In genomic region chr12:104064031-104064841, GRCh38 we compare ENCODE assay signal across 8 cellular contexts. TPM values are rescaled to one million over a fixed set of nuclear protein-coding genes. Genes with fewer than 3 reads are reported as not detected.
DNase-seq lines count a peak whose midpoint lies in the region; ATAC-seq and TF ChIP-seq lines count a peak whose summit lies in the region.

Gene HCFC2 (plus strand): TSS chr12:104064531. CDS start chr12:104064561, 30 bp downstream.

- no peaks in the 10 kb centered on the region for H3K9me3 Mint-ChIP-seq in activated CD4-positive, alpha-beta T cell treated with anti-CD3 and anti-CD28 coated beads for 36 hours (ENCODE audit: low read depth)

- H3K4me1 ChIP-seq in colonic mucosa, result peaks cover 3% of the 10 kb centered on the region

- peak within 1 kb of the TSS; percentile 89 for H3K27ac Mint-ChIP-seq in activated CD4-positive, alpha-beta T cell treated with anti-CD3 and anti-CD28 coated beads for 36 hours

- TF ChIP-seq CTCF in colonic mucosa (IDR thresholded peaks at IDR 0.05), result no peak

- H3K9me3 ChIP-seq in colonic mucosa, result no peaks in the 10 kb centered on the region

- DNase-seq in AML-193 (lab: John Stamatoyannopoulos, UW) (peak; percentile 63 to 70), NCI-H446 treated with DMSO at 0.1 percent for 48 hours (lab: John Stamatoyannopoulos, UW) (peak; percentile 48), colonic mucosa (peak; percentile 94), left lobe of liver (ENCODE audit: low spot score) (peak; percentile 94)
- peak; percentile 95 for DNase-seq in activated CD4-positive, alpha-beta T cell treated with anti-CD3 and anti-CD28 coated beads for 36 hours
- DNase-seq in stimulated activated CD4-positive, alpha-beta T cell treated with anti-CD3 and anti-CD28 coated beads, Interleukin-2, amount 100 ng/mL, for 24 hours, result peak; percentile 92

- peaks cover 6% of the 10 kb centered on the region for H3K36me3 Mint-ChIP-seq in activated CD4-positive, alpha-beta T cell treated with anti-CD3 and anti-CD28 coated beads for 36 hours (ENCODE audit: low read depth)

- no peaks in the 10 kb centered on the region for H3K36me3 ChIP-seq in colonic mucosa

- H3K27me3 Mint-ChIP-seq in activated CD4-positive, alpha-beta T cell treated with anti-CD3 and anti-CD28 coated beads for 36 hours, result peaks cover 7% of the 10 kb centered on the region

- H3K4me3 ChIP-seq in colonic mucosa, result peak within 1 kb of the TSS; percentile 81

- peak within 1 kb of the TSS; percentile 86 for H3K27ac ChIP-seq in colonic mucosa

- H3K4me1 Mint-ChIP-seq in activated CD4-positive, alpha-beta T cell treated with anti-CD3 and anti-CD28 coated beads for 36 hours, result peaks cover 20% of the 10 kb centered on the region

- POLR2A ChIA-PET in activated CD4-positive, alpha-beta T cell treated with anti-CD3 and anti-CD28 coated beads for 36 hours (lab: Charles Lee), result interaction anchor here (0.7 to 2.2 kb wide), 6 partner anchors 11 to 223 kb away, joined by 3 to 10 read pairs (median 6); partner anchors contain the start of genes NFYB, NT5DC3 and TDG

- no peaks in the 10 kb centered on the region for H3K27me3 ChIP-seq in colonic mucosa

- intact Hi-C loops in activated CD4-positive, alpha-beta T cell treated with anti-CD3 and anti-CD28 coated beads for 36 hours (cut with DNase I, micrococcal nuclease), result loop anchor here (1.0 to 10.0 kb wide), 12 partner anchors 20 to 1043 kb away; partner anchors contain the start of genes HSP90B1 (in 2 of the 2), TDG (in 2 of the 2), EID3 (in 1 of the 2) and NFYB (in 1 of the 2)
- intact Hi-C loops in colonic mucosa (cut with DNase I), result no loop called here

- H3K4me3 Mint-ChIP-seq in activated CD4-positive, alpha-beta T cell treated with anti-CD3 and anti-CD28 coated beads for 36 hours, result peak within 1 kb of the TSS; percentile 85

- peak within 1 kb of the TSS; percentile 84 to 92 for H3K9ac ChIP-seq in colonic mucosa (ENCODE audit: low read depth in 2 of 2, low read length in 2 of 2)

- ATAC-seq in GM19043 (IDR thresholded peaks at IDR 0.05; ENCODE audit: low read depth, unreplicated experiment) (peak; percentile 87), HG03354 (IDR thresholded peaks at IDR 0.05; ENCODE audit: poor library complexity, severe bottlenecking, unreplicated experiment) (peak; percentile 87), left lobe of liver (peak; percentile 95)
- ATAC-seq in activated CD4-positive, alpha-beta T cell treated with anti-CD3 and anti-CD28 coated beads for 36 hours, result peak; percentile 95

- CTCF ChIA-PET in activated CD4-positive, alpha-beta T cell treated with anti-CD3 and anti-CD28 coated beads for 36 hours (lab: Charles Lee), result interaction anchor here (0.6 to 2.9 kb wide), 8 partner anchors 24 to 99 kb away, joined by 3 to 13 read pairs (median 3); partner anchors contain the start of gene TDG

RNA-seq across cellular contexts. Expression of gene HCFC2, which starts in this region (rescaled TPM):
- 1 to 10 TPM; 6.4 to 6.5 TPM for total RNA-seq in activated CD4-positive, alpha-beta T cell treated with anti-CD3 and anti-CD28 coated beads for 36 hours
- total RNA-seq in colonic mucosa, result 10 to 100 TPM in 1 of 2 donors, 1 to 10 TPM in 1; 7.6 to 11.1 TPM
- 10.0 TPM for total RNA-seq in left lobe of liver

Comparison
In these comparisons a context has a peak if more than half of its experiments do, and no peak if none do; other contexts are left out.
1. Peak in every context shown above with its lines: DNase-seq, ATAC-seq, H3K4me3 ChIP-seq and H3K27ac ChIP-seq.